1 cellular context compared by ENCODE assay signal in the genomic region with DNA sequence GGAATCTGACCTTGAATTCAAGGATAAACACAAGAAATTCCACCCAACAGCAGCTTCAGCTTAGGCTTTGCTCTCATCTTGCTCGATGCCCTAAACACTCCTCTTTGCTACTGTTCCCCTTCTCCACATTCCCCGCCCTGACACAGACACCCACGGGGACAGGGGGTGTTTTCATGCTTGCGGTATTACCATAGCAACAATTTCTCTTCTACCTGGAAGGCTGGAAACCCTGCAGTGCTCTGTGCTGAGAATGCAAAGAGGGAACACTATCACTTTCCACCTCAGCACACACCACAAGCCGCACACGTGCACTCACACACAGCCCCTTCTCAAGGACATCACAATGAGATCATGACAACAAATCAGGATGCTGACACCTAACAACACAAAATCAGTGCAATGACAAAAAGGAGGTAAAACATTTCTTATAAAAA.
TF ChIP-seq lines count a peak whose summit lies in the region.

No MANE protein-coding gene starts in this region.

TF ChIP-seq in GM12878, 131 proteins besides CTCF, POLR2A, EP300 and RAD21 (continued from another document and continues in another):
- TF ChIP-seq, protein P1, sequence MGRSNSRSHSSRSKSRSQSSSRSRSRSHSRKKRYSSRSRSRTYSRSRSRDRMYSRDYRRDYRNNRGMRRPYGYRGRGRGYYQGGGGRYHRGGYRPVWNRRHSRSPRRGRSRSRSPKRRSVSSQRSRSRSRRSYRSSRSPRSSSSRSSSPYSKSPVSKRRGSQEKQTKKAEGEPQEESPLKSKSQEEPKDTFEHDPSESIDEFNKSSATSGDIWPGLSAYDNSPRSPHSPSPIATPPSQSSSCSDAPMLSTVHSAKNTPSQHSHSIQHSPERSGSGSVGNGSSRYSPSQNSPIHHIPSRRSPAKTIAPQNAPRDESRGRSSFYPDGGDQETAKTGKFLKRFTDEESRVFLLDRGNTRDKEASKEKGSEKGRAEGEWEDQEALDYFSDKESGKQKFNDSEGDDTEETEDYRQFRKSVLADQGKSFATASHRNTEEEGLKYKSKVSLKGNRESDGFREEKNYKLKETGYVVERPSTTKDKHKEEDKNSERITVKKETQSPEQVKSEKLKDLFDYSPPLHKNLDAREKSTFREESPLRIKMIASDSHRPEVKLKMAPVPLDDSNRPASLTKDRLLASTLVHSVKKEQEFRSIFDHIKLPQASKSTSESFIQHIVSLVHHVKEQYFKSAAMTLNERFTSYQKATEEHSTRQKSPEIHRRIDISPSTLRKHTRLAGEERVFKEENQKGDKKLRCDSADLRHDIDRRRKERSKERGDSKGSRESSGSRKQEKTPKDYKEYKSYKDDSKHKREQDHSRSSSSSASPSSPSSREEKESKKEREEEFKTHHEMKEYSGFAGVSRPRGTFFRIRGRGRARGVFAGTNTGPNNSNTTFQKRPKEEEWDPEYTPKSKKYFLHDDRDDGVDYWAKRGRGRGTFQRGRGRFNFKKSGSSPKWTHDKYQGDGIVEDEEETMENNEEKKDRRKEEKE (IDR thresholded peaks at IDR 0.05): no peak
- TF ChIP-seq, protein P2, sequence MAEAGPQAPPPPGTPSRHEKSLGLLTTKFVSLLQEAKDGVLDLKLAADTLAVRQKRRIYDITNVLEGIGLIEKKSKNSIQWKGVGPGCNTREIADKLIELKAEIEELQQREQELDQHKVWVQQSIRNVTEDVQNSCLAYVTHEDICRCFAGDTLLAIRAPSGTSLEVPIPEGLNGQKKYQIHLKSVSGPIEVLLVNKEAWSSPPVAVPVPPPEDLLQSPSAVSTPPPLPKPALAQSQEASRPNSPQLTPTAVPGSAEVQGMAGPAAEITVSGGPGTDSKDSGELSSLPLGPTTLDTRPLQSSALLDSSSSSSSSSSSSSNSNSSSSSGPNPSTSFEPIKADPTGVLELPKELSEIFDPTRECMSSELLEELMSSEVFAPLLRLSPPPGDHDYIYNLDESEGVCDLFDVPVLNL (IDR thresholded peaks at IDR 0.05; ENCODE audit: low read depth, low read length): no peak
- no peak for TF ChIP-seq YBX1 (IDR thresholded peaks at IDR 0.05)
- TF ChIP-seq EZH2 (IDR thresholded peaks at IDR 0.05; ENCODE audit: borderline replicate concordance, control insufficient read depth, low read depth, low read length): 0 out of 2 replicates have a peak, but pooled peaks have one; percentile 74
- TF ChIP-seq, protein P3, sequence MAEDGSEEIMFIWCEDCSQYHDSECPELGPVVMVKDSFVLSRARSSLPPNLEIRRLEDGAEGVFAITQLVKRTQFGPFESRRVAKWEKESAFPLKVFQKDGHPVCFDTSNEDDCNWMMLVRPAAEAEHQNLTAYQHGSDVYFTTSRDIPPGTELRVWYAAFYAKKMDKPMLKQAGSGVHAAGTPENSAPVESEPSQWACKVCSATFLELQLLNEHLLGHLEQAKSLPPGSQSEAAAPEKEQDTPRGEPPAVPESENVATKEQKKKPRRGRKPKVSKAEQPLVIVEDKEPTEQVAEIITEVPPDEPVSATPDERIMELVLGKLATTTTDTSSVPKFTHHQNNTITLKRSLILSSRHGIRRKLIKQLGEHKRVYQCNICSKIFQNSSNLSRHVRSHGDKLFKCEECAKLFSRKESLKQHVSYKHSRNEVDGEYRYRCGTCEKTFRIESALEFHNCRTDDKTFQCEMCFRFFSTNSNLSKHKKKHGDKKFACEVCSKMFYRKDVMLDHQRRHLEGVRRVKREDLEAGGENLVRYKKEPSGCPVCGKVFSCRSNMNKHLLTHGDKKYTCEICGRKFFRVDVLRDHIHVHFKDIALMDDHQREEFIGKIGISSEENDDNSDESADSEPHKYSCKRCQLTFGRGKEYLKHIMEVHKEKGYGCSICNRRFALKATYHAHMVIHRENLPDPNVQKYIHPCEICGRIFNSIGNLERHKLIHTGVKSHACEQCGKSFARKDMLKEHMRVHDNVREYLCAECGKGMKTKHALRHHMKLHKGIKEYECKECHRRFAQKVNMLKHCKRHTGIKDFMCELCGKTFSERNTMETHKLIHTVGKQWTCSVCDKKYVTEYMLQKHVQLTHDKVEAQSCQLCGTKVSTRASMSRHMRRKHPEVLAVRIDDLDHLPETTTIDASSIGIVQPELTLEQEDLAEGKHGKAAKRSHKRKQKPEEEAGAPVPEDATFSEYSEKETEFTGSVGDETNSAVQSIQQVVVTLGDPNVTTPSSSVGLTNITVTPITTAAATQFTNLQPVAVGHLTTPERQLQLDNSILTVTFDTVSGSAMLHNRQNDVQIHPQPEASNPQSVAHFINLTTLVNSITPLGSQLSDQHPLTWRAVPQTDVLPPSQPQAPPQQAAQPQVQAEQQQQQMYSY (CRISPR knock-in tag; IDR thresholded peaks at IDR 0.05): no peak
- TF ChIP-seq KDM1A (IDR thresholded peaks at IDR 0.05; ENCODE audit: borderline replicate concordance): no peak
- TF ChIP-seq, protein P4, sequence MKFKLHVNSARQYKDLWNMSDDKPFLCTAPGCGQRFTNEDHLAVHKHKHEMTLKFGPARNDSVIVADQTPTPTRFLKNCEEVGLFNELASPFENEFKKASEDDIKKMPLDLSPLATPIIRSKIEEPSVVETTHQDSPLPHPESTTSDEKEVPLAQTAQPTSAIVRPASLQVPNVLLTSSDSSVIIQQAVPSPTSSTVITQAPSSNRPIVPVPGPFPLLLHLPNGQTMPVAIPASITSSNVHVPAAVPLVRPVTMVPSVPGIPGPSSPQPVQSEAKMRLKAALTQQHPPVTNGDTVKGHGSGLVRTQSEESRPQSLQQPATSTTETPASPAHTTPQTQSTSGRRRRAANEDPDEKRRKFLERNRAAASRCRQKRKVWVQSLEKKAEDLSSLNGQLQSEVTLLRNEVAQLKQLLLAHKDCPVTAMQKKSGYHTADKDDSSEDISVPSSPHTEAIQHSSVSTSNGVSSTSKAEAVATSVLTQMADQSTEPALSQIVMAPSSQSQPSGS (IDR thresholded peaks at IDR 0.05; ENCODE audit: low read length): no peak
- TF ChIP-seq RBBP5 (conservative IDR thresholded peaks at IDR 0.05): no peak
- TF ChIP-seq ZNF622 (IDR thresholded peaks at IDR 0.05): no peak
- TF ChIP-seq KAT2A (conservative IDR thresholded peaks at IDR 0.05; ENCODE audit: control insufficient read depth, low read depth, low read length): no peak
- no peak for TF ChIP-seq JUND (IDR thresholded peaks at IDR 0.05; ENCODE audit: low read depth, low read length)
- no peak for TF ChIP-seq HDAC2 (IDR thresholded peaks at IDR 0.05)
- TF ChIP-seq JUNB (IDR thresholded peaks at IDR 0.05): peak; percentile 57
- TF ChIP-seq YY1 (IDR thresholded peaks at IDR 0.05; ENCODE audit: low read depth, low read length): 0 out of 2 replicates have a peak, but pooled peaks have one; percentile 37
- no peak for TF ChIP-seq PBX3 (IDR thresholded peaks at IDR 0.05; ENCODE audit: insufficient replicate concordance, low read depth, low read length)
- peak; percentile 92 for TF ChIP-seq PAX5 (IDR thresholded peaks at IDR 0.05; ENCODE audit: borderline replicate concordance, low read depth, low read length)
- peak; percentile 33; the same call in 1 of the 2 replicates for TF ChIP-seq HDGF (IDR thresholded peaks at IDR 0.05)
- peak; percentile 77 for TF ChIP-seq DPF2 (IDR thresholded peaks at IDR 0.05)
- TF ChIP-seq SMC3 (IDR thresholded peaks at IDR 0.05; ENCODE audit: borderline replicate concordance, low read length): no peak
- TF ChIP-seq RFX5 (IDR thresholded peaks at IDR 0.05; ENCODE audit: low read depth, low read length): no peak
- no peak for TF ChIP-seq ELK1 (IDR thresholded peaks at IDR 0.05; ENCODE audit: low read depth, low read length)
- TF ChIP-seq SMAD1 (IDR thresholded peaks at IDR 0.05; ENCODE audit: low read depth, partially characterized antibody): peak; percentile 84
- TF ChIP-seq USF2 (IDR thresholded peaks at IDR 0.05; ENCODE audit: borderline replicate concordance, low read depth, low read length): no peak; the same call in 1 of the 2 replicates
- no peak for TF ChIP-seq MYB (IDR thresholded peaks at IDR 0.05; ENCODE audit: borderline replicate concordance, low read depth, low read length)
- TF ChIP-seq MTA2 (IDR thresholded peaks at IDR 0.05; ENCODE audit: low read depth): no peak
- TF ChIP-seq NR2C1 (IDR thresholded peaks at IDR 0.05): no peak
- TF ChIP-seq, protein P5, sequence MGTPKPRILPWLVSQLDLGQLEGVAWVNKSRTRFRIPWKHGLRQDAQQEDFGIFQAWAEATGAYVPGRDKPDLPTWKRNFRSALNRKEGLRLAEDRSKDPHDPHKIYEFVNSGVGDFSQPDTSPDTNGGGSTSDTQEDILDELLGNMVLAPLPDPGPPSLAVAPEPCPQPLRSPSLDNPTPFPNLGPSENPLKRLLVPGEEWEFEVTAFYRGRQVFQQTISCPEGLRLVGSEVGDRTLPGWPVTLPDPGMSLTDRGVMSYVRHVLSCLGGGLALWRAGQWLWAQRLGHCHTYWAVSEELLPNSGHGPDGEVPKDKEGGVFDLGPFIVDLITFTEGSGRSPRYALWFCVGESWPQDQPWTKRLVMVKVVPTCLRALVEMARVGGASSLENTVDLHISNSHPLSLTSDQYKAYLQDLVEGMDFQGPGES (IDR thresholded peaks at IDR 0.05): no peak
- TF ChIP-seq, protein P6, sequence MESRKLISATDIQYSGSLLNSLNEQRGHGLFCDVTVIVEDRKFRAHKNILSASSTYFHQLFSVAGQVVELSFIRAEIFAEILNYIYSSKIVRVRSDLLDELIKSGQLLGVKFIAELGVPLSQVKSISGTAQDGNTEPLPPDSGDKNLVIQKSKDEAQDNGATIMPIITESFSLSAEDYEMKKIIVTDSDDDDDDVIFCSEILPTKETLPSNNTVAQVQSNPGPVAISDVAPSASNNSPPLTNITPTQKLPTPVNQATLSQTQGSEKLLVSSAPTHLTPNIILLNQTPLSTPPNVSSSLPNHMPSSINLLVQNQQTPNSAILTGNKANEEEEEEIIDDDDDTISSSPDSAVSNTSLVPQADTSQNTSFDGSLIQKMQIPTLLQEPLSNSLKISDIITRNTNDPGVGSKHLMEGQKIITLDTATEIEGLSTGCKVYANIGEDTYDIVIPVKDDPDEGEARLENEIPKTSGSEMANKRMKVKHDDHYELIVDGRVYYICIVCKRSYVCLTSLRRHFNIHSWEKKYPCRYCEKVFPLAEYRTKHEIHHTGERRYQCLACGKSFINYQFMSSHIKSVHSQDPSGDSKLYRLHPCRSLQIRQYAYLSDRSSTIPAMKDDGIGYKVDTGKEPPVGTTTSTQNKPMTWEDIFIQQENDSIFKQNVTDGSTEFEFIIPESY (IDR thresholded peaks at IDR 0.05): no peak
- TF ChIP-seq BACH1 (IDR thresholded peaks at IDR 0.05; ENCODE audit: borderline replicate concordance): peak; percentile 78
- no peak for TF ChIP-seq RB1 (IDR thresholded peaks at IDR 0.05; ENCODE audit: borderline replicate concordance)
- no peak; the same call in 1 of the 2 replicates for TF ChIP-seq ESRRA (IDR thresholded peaks at IDR 0.05; ENCODE audit: low read length)
- TF ChIP-seq CREM (IDR thresholded peaks at IDR 0.05; ENCODE audit: low read depth): peak; percentile 84
- TF ChIP-seq, protein P7, sequence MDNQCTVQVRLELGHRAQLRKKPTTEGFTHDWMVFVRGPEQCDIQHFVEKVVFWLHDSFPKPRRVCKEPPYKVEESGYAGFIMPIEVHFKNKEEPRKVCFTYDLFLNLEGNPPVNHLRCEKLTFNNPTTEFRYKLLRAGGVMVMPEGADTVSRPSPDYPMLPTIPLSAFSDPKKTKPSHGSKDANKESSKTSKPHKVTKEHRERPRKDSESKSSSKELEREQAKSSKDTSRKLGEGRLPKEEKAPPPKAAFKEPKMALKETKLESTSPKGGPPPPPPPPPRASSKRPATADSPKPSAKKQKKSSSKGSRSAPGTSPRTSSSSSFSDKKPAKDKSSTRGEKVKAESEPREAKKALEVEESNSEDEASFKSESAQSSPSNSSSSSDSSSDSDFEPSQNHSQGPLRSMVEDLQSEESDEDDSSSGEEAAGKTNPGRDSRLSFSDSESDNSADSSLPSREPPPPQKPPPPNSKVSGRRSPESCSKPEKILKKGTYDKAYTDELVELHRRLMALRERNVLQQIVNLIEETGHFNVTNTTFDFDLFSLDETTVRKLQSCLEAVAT (IDR thresholded peaks at IDR 0.05): peak; percentile 91
- no peak for TF ChIP-seq STAT1 (conservative IDR thresholded peaks at IDR 0.05)
- TF ChIP-seq NR2C2 (IDR thresholded peaks at IDR 0.05; ENCODE audit: borderline replicate concordance, control insufficient read depth, insufficient read length, low read depth): no peak
- peak; percentile 94 for TF ChIP-seq BMI1 (IDR thresholded peaks at IDR 0.05; ENCODE audit: borderline replicate concordance)
- TF ChIP-seq, protein P8, sequence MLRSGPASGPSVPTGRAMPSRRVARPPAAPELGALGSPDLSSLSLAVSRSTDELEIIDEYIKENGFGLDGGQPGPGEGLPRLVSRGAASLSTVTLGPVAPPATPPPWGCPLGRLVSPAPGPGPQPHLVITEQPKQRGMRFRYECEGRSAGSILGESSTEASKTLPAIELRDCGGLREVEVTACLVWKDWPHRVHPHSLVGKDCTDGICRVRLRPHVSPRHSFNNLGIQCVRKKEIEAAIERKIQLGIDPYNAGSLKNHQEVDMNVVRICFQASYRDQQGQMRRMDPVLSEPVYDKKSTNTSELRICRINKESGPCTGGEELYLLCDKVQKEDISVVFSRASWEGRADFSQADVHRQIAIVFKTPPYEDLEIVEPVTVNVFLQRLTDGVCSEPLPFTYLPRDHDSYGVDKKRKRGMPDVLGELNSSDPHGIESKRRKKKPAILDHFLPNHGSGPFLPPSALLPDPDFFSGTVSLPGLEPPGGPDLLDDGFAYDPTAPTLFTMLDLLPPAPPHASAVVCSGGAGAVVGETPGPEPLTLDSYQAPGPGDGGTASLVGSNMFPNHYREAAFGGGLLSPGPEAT (IDR thresholded peaks at IDR 0.05; ENCODE audit: low read depth): peak; percentile 86
